27 cellular contexts compared by ENCODE assay signal in genomic region chr5:149627070-149627469, GRCh38.
"Had no signal": no experiment of that assay in that cellular context is flagged by ENCODE, and none has a peak within 500 bp of the region (broad histone marks: within the 10 kb centered on the region; RNA-seq: fewer than 3 reads in every experiment).

No MANE protein-coding gene starts in this region.

- H3K4me3 ChIP-seq: coronary artery, dorsolateral prefrontal cortex, esophagus muscularis mucosa, gastrocnemius medialis, heart left ventricle had no signal

- H3K27me3 ChIP-seq: brain microvascular endothelial cell, dorsolateral prefrontal cortex, esophagus muscularis mucosa, foreskin keratinocyte, gastrocnemius medialis, heart left ventricle had no signal

- H3K9me3 ChIP-seq: esophagus muscularis mucosa, gastrocnemius medialis, heart left ventricle had no signal

- DNase-seq: activated CD4-positive, alpha-beta memory T cell treated with anti-CD3 and anti-CD28 coated beads for 36 hours; activated CD4-positive, alpha-beta T cell treated with anti-CD3 and anti-CD28 coated beads for 36 hours; activated CD4-positive, alpha-beta T cell treated with anti-CD3 and anti-CD28 coated beads, Interleukin-2, amount 10 ng/mL, durations not matched to agents 24 days and 14 days; activated CD4-positive, CD25-positive, alpha-beta regulatory T cell; activated CD4-positive, CD25-positive, alpha-beta regulatory T cell treated with anti-CD3 and anti-CD28 coated beads, Interleukin-2, amount 50 U/mL, for 72 hours; activated CD8-positive, alpha-beta memory T cell treated with anti-CD3 and anti-CD28 coated beads, Interleukin-2, amount 10 ng/mL, durations not matched to agents 7 days and 5 days; activated CD8-positive, alpha-beta memory T cell treated with anti-CD3 and anti-CD28 coated beads, Interleukin-2, amount 50 U/mL, for 4 hours; activated CD8-positive, alpha-beta T cell treated with anti-CD3 and anti-CD28 coated beads, Interleukin-2, amount 10 ng/mL, durations not matched to agents 7 days and 5 days; activated gamma-delta T cell; activated naive CD4-positive, alpha-beta T cell; activated naive CD4-positive, alpha-beta T cell treated with anti-CD3 and anti-CD28 coated beads, Interleukin-2, amount 50 U/mL, for 16 hours; activated T-cell treated with anti-CD3 and anti-CD28 coated beads, Interleukin-2, amount 50 U/mL, for 1 hour; activated T-cell treated with anti-CD3 and anti-CD28 coated beads, Interleukin-2, amount 50 U/mL, for 48 hours; amniotic stem cell; anterior cingulate cortex; brain microvascular endothelial cell; dorsolateral prefrontal cortex; effector memory CD4-positive, alpha-beta T cell; endodermal cell; erythroblast; foreskin keratinocyte; gastrocnemius medialis; glutamatergic neuron; heart left ventricle; T-helper 2 cell had no signal

- H3K36me3 ChIP-seq: brain microvascular endothelial cell had no signal

- H3K27ac ChIP-seq: brain microvascular endothelial cell, coronary artery, dorsolateral prefrontal cortex, esophagus muscularis mucosa, gastrocnemius medialis, heart left ventricle had no signal
